In genomic region chr5:112830378-112830777, GRCh38 we compare ENCODE assay signal across 1 cellular context.
TF ChIP-seq lines count a peak whose summit lies in the region.

No MANE protein-coding gene starts in this region.

TF ChIP-seq in HepG2, 621 proteins besides CTCF, POLR2A, EP300 and RAD21:
- TF ChIP-seq MAFF (IDR thresholded peaks at IDR 0.05; ENCODE audit: low read depth, low read length) (peak; percentile 22; the same call in 1 of the 2 replicates), CHCHD3 (CRISPR knock-in tag; IDR thresholded peaks at IDR 0.05) (no peak), MAFK (conservative IDR thresholded peaks at IDR 0.05 in 1 of 2, IDR thresholded peaks at IDR 0.05 in 1 of 2; ENCODE audit: low read length in 2 of 2) (peak; percentile 24 to 68; a peak in 3 of 4 replicates)
